Comparison of ENCODE assay signal across 23 cellular contexts in the genomic region with DNA sequence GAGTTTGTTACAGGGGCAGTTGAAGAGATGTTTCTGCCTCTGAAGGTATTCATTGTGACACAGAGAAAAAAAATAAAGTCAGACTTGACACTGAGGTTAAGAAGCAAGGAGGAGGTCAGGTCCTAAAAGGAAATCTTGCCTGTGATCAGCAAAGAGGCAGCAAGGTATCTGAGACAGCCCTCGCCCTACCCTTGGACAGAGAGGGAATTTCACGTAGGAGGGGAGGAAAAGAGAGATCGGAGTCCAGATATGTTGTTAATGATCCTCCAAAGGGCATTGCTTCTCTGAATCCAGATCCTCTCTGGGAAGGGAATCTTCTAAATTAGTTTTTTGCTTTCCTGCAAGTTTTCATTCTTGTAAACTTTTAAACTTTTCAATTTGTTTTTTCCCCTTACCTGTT. TPM values are rescaled to one million over a fixed set of nuclear protein-coding genes. Genes with fewer than 3 reads are reported as not detected.
"Had no signal": no experiment of that assay in that cellular context is flagged by ENCODE, and none has a peak within 500 bp of the region (broad histone marks: within the 10 kb centered on the region; RNA-seq: fewer than 3 reads in every experiment).

No MANE protein-coding gene starts in this region.

- H3K9me3 Mint-ChIP-seq: IgD-negative memory B cell had no signal

- H3K36me3 Mint-ChIP-seq: IgD-negative memory B cell had no signal

- H3K4me1 ChIP-seq: SJSA1 had no signal

- H3K9me3 ChIP-seq: SJSA1 had no signal

- H3K4me3 Mint-ChIP-seq: IgD-negative memory B cell had no signal

- H3K4me3 ChIP-seq: K562, SJSA1, SK-N-MC had no signal

- H3K9ac ChIP-seq: KMS-11 had no signal

- DNase-seq: Kasumi-1, MM.1S, NCI-H1092 treated with DMSO at 0.1 percent for 48 hours, NCI-H1436 treated with DMSO at 0.1 percent for 48 hours, NCI-H1694, NCI-H187 treated with DMSO at 0.1 percent for 48 hours, NCI-H2029 treated with DMSO at 0.1 percent for 48 hours, NCI-H2107, NCI-H2227 treated with DMSO at 0.1 percent for 48 hours, NCI-H524, NCI-H526 treated with DMSO at 0.1 percent for 48 hours, NCI-H748 treated with DMSO at 0.1 percent for 48 hours, Right ventricle myocardium superior, RPMI8226, SIG-M5 had no signal

- H3K27me3 Mint-ChIP-seq: IgD-negative memory B cell had no signal

- H3K27ac Mint-ChIP-seq: IgD-negative memory B cell had no signal

- ATAC-seq: K562 had no signal

- H3K36me3 ChIP-seq: SJSA1 had no signal

- H3K4me1 Mint-ChIP-seq: IgD-negative memory B cell had no signal

- H3K4me2 ChIP-seq: KMS-11 had no signal

- H3K27ac ChIP-seq: KMS-11, SJSA1, SK-N-MC had no signal

RNA-seq across cellular contexts. Expression of gene PRR27, which starts 15.3 kb away (rescaled TPM):
- total RNA-seq: HT-29, K562, M059J, NCI-H460, Right ventricle myocardium superior, SJSA1 had no signal

RNA-seq across cellular contexts. Expression of gene ODAM, which starts 56.8 kb away (rescaled TPM):
- total RNA-seq: HT-29, K562, M059J, NCI-H460, Right ventricle myocardium superior, SJSA1 had no signal
